ENCODE assay signal across 23 cellular contexts in genomic region chr9:22156586-22156985, GRCh38.
"Had no signal": no experiment of that assay in that cellular context is flagged by ENCODE, and none has a peak within 500 bp of the region (broad histone marks: within the 10 kb centered on the region; RNA-seq: fewer than 3 reads in every experiment).

No MANE protein-coding gene starts in this region.

- FAIRE-seq: colon had no signal

- H3K4me1 Mint-ChIP-seq: stimulated activated naive CD8-positive, alpha-beta T cell treated with anti-CD3 and anti-CD28 coated beads, Interleukin-15, amount 100 ng/mL, for 72 hours had no signal

- H3K9me3 Mint-ChIP-seq: dendritic cell treated with granulocyte-macrophage colony-stimulating factor and Interleukin-4, amounts not matched to agents 40 ng/mL and 50 ng/mL, for 4 days; effector memory CD8-positive, alpha-beta T cell; naive thymus-derived CD4-positive, alpha-beta T cell; nephron progenitor cell; stimulated activated naive CD8-positive, alpha-beta T cell treated with anti-CD3 and anti-CD28 coated beads, Interleukin-15, amount 100 ng/mL, for 72 hours had no signal

- H3K36me3 Mint-ChIP-seq: naive thymus-derived CD4-positive, alpha-beta T cell; stimulated activated naive B cell treated with anti-CD40 and anti-IgM and Interleukin-4, amounts not matched to agents 10 μg/mL and 1 μg/mL and 100 μg/mL, for 72 hours had no signal

- H3K4me1 ChIP-seq: testis had no signal

- H3K36me3 ChIP-seq: heart left ventricle, right lobe of liver, spleen, tibial nerve had no signal

- H3K27ac Mint-ChIP-seq: dendritic cell treated with granulocyte-macrophage colony-stimulating factor and Interleukin-4, amounts not matched to agents 40 ng/mL and 50 ng/mL, for 4 days; effector memory CD8-positive, alpha-beta T cell; naive thymus-derived CD4-positive, alpha-beta T cell; nephron progenitor cell; stimulated activated naive B cell treated with anti-CD40 and anti-IgM and Interleukin-4, amounts not matched to agents 10 μg/mL and 1 μg/mL and 100 μg/mL, for 72 hours had no signal

- H3K27me3 ChIP-seq: heart left ventricle, right lobe of liver, spleen, testis, tibial nerve had no signal

- H3K27ac ChIP-seq: heart left ventricle, psoas muscle, right lobe of liver, spleen, testis, tibial nerve had no signal

- H3K27me3 Mint-ChIP-seq: effector memory CD8-positive, alpha-beta T cell; stimulated activated naive B cell treated with anti-CD40 and anti-IgM and Interleukin-4, amounts not matched to agents 10 μg/mL and 1 μg/mL and 100 μg/mL, for 72 hours had no signal

- H3K4me3 ChIP-seq: heart left ventricle, psoas muscle, right lobe of liver, spleen, testis, tibial nerve had no signal

- H3K9me3 ChIP-seq: heart left ventricle, psoas muscle, right lobe of liver, spleen, testis, tibial nerve had no signal

- DNase-seq: cerebellar nuclear complex; effector memory CD8-positive, alpha-beta T cell; foreskin melanocyte; heart left ventricle; hippocampal formation; kidney glomerular epithelial cell; mammary epithelial cell; midbrain; naive thymus-derived CD4-positive, alpha-beta T cell; nephron progenitor cell; psoas muscle; retina; right lobe of liver; spleen; stimulated activated CD4-positive, alpha-beta T cell treated with anti-CD3 and anti-CD28 coated beads, Interleukin-15, amount 100 ng/mL, for 24 hours; stimulated activated CD4-positive, alpha-beta T cell treated with anti-CD3 and anti-CD28 coated beads, Interleukin-1b, Interleukin-23, amount 100 ng/mL, for 48 hours; stimulated activated CD4-positive, alpha-beta T cell treated with anti-CD3 and anti-CD28 coated beads, Interleukin-4, amount 100 ng/mL, for 24 hours; stimulated activated naive B cell treated with anti-CD40 and anti-IgM and Interleukin-4, amounts not matched to agents 10 μg/mL and 1 μg/mL and 100 μg/mL, for 72 hours; stimulated activated naive CD8-positive, alpha-beta T cell treated with anti-CD3 and anti-CD28 coated beads, Interleukin-15, amount 100 ng/mL, for 72 hours; testis had no signal

- H3K4me3 Mint-ChIP-seq: dendritic cell treated with granulocyte-macrophage colony-stimulating factor and Interleukin-4, amounts not matched to agents 40 ng/mL and 50 ng/mL, for 4 days; effector memory CD8-positive, alpha-beta T cell; naive thymus-derived CD4-positive, alpha-beta T cell; nephron progenitor cell; stimulated activated naive B cell treated with anti-CD40 and anti-IgM and Interleukin-4, amounts not matched to agents 10 μg/mL and 1 μg/mL and 100 μg/mL, for 72 hours; stimulated activated naive CD8-positive, alpha-beta T cell treated with anti-CD3 and anti-CD28 coated beads, Interleukin-15, amount 100 ng/mL, for 72 hours had no signal
